9 cellular contexts compared by ENCODE assay signal in genomic region chr6:87029711-87030314, GRCh38.
DNase-seq lines count a peak whose midpoint lies in the region; ATAC-seq and TF ChIP-seq lines count a peak whose summit lies in the region.
"Had no signal": no experiment of that assay in that cellular context is flagged by ENCODE, and none has a peak within 500 bp of the region (broad histone marks: within the 10 kb centered on the region; RNA-seq: fewer than 3 reads in every experiment).

No MANE protein-coding gene starts in this region.

- DNase-seq in ELR (ENCODE audit: low read depth) (peak; percentile 70), KG1 (lab: John Stamatoyannopoulos, UW) (peak; percentile 13), germinal center (ENCODE audit: low spot score) (peak; percentile 30), thyroid gland (no peak), HK-2 (ENCODE audit: unreplicated experiment) (no peak)
- no peak for DNase-seq in activated CD4-positive, CD25-positive, alpha-beta regulatory T cell treated with anti-CD3 and anti-CD28 coated beads, Interleukin-2, amount 50 U/mL, for 72 hours
- DNase-seq: activated B cell treated with CpG ODN at 0.5 μM for 24 hours had no signal

- H3K27ac ChIP-seq in thyroid gland = no peak overlapping the region

- ATAC-seq in SK-N-SH treated with all-trans-retinoic acid at 6 μM for 48 hours (peak; percentile 78; the same call in 2 of the 3 replicates), GM18858 (IDR thresholded peaks at IDR 0.05; ENCODE audit: unreplicated experiment) (no peak)

- TF ChIP-seq POLR2A in thyroid gland (IDR thresholded peaks at IDR 0.05) = no peak

- intact Hi-C loops in thyroid gland (cut with DNase I) = no loop called here

- no peaks in the 10 kb centered on the region for H3K27me3 ChIP-seq in thyroid gland

- TF ChIP-seq CTCF in thyroid gland (IDR thresholded peaks at IDR 0.05) = peak; percentile 14 to 60 (median 36)

- WGBS in thyroid gland, 2 donors = 79 to 81% methylated on average over 3 of the region's 3 CpGs

- no peaks in the 10 kb centered on the region for H3K36me3 ChIP-seq in thyroid gland

- no peak overlapping the region for H3K4me3 ChIP-seq in thyroid gland (replicated peaks in 1 of 3)

- no peaks in the 10 kb centered on the region for H3K9me3 ChIP-seq in thyroid gland

- no peaks in the 10 kb centered on the region for H3K4me1 ChIP-seq in thyroid gland

TF ChIP-seq in SK-N-SH treated with all-trans-retinoic acid at 6 μM for 48 hours, 23 proteins besides CTCF, POLR2A, EP300 and RAD21:
- TF ChIP-seq PPARA (CRISPR knock-in tag; IDR thresholded peaks at IDR 0.05; ENCODE audit: borderline replicate concordance) (no peak), CSDC2 (CRISPR knock-in tag; IDR thresholded peaks at IDR 0.05) (no peak), ZFP3 (CRISPR knock-in tag; IDR thresholded peaks at IDR 0.05) (no peak), ZNF565 (CRISPR knock-in tag; conservative IDR thresholded peaks at IDR 0.05; ENCODE audit: low read depth) (no peak), ZFP30 (CRISPR knock-in tag; IDR thresholded peaks at IDR 0.05) (no peak), ARNTL (CRISPR knock-in tag; IDR thresholded peaks at IDR 0.05; ENCODE audit: borderline replicate concordance, low read depth) (no peak), GLIS3 (CRISPR knock-in tag; IDR thresholded peaks at IDR 0.05) (no peak)
- TF ChIP-seq, protein P1, sequence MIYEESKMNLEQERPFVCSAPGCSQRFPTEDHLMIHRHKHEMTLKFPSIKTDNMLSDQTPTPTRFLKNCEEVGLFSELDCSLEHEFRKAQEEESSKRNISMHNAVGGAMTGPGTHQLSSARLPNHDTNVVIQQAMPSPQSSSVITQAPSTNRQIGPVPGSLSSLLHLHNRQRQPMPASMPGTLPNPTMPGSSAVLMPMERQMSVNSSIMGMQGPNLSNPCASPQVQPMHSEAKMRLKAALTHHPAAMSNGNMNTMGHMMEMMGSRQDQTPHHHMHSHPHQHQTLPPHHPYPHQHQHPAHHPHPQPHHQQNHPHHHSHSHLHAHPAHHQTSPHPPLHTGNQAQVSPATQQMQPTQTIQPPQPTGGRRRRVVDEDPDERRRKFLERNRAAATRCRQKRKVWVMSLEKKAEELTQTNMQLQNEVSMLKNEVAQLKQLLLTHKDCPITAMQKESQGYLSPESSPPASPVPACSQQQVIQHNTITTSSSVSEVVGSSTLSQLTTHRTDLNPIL (CRISPR knock-in tag; IDR thresholded peaks at IDR 0.05; ENCODE audit: low read depth) = no peak

Comparison
In these comparisons a context has a peak if more than half of its experiments do, and no peak if none do; other contexts are left out.
1. DNase-seq: peak in ELR (single experiment), KG1 (single experiment) and germinal center (single experiment); none in thyroid gland (0 of 2), activated CD4-positive, CD25-positive, alpha-beta regulatory T cell treated with anti-CD3 and anti-CD28 coated beads, Interleukin-2, amount 50 U/mL, for 72 hours (single experiment) and HK-2 (single experiment).